In genomic region chr17:48489781-48490180, GRCh38 we compare ENCODE assay signal across 2 cellular contexts.
TF ChIP-seq lines count a peak whose summit lies in the region.

No MANE protein-coding gene starts in this region.

TF ChIP-seq in HCT116, 20 proteins besides CTCF, POLR2A, EP300 and RAD21:
- no peak for TF ChIP-seq SRF (IDR thresholded peaks at IDR 0.05; ENCODE audit: low read depth)
- TF ChIP-seq POLR2AphosphoS5 (IDR thresholded peaks at IDR 0.05; ENCODE audit: low read depth, low read length), result no peak
- no peak for TF ChIP-seq ZFX (IDR thresholded peaks at IDR 0.05)
- TF ChIP-seq ZBTB33 (IDR thresholded peaks at IDR 0.05; ENCODE audit: extremely low read depth, insufficient replicate concordance, low read length), result no peak
- no peak for TF ChIP-seq EGR1 (IDR thresholded peaks at IDR 0.05; ENCODE audit: low read depth)
- no peak for TF ChIP-seq SP1 (IDR thresholded peaks at IDR 0.05; ENCODE audit: low read depth)
- TF ChIP-seq JUND (IDR thresholded peaks at IDR 0.05), result no peak
- no peak for TF ChIP-seq EZH2 (IDR thresholded peaks at IDR 0.05)
- no peak for TF ChIP-seq EZH2phosphoT487 (IDR thresholded peaks at IDR 0.05; ENCODE audit: borderline replicate concordance)
- no peak for TF ChIP-seq CBX3 (IDR thresholded peaks at IDR 0.05; ENCODE audit: low read depth)
- no peak for TF ChIP-seq CEBPB (IDR thresholded peaks at IDR 0.05; ENCODE audit: low read depth)
TF ChIP-seq in HCT116: peak in this region for 0.

TF ChIP-seq in K562, 482 proteins besides CTCF, POLR2A, EP300 and RAD21 (continues in another document):
- TF ChIP-seq SRSF9 (IDR thresholded peaks at IDR 0.05; ENCODE audit: borderline replicate concordance, low read depth, low read length) (no peak), THAP12 (CRISPR knock-in tag; IDR thresholded peaks at IDR 0.05) (no peak), ZNF512 (tag; IDR thresholded peaks at IDR 0.05) (no peak), EZH2 (IDR thresholded peaks at IDR 0.05; ENCODE audit: borderline replicate concordance, low read depth, low read length) (no peak), ZBTB40 (IDR thresholded peaks at IDR 0.05) (no peak), ZBTB40 (CRISPR knock-in tag; IDR thresholded peaks at IDR 0.05) (no peak), RB1 (IDR thresholded peaks at IDR 0.05; ENCODE audit: low read depth) (no peak), CREM (IDR thresholded peaks at IDR 0.05; ENCODE audit: low read depth) (no peak), ELK3 (CRISPR knock-in tag; IDR thresholded peaks at IDR 0.05) (no peak), VEZF1 (CRISPR knock-in tag; IDR thresholded peaks at IDR 0.05) (no peak), FOXM1 (IDR thresholded peaks at IDR 0.05; ENCODE audit: low read depth) (no peak), FOXM1 (CRISPR knock-in tag; IDR thresholded peaks at IDR 0.05; ENCODE audit: low read depth) (no peak), GTF3C2 (IDR thresholded peaks at IDR 0.05; ENCODE audit: borderline replicate concordance, extremely low read depth, insufficient read length) (no peak), GTF2B (IDR thresholded peaks at IDR 0.05; ENCODE audit: extremely low read depth, insufficient read length) (no peak), PTBP1 (IDR thresholded peaks at IDR 0.05; ENCODE audit: low read depth, low read length) (no peak), CREB1 (IDR thresholded peaks at IDR 0.05) (no peak), CREB1 (CRISPR knock-in tag; IDR thresholded peaks at IDR 0.05) (no peak)
